16 cellular contexts compared by ENCODE assay signal in genomic region chr4:52143815-52144214, GRCh38.
"Had no signal": no experiment of that assay in that cellular context is flagged by ENCODE, and none has a peak within 500 bp of the region (broad histone marks: within the 10 kb centered on the region; RNA-seq: fewer than 3 reads in every experiment).

No MANE protein-coding gene starts in this region.

- H3K27ac ChIP-seq: adrenal gland, coronary artery, skin epidermis, VCaP had no signal

- H3K9me3 Mint-ChIP-seq: activated CD4-positive, alpha-beta memory T cell treated with anti-CD3 and anti-CD28 coated beads, Interleukin-2, amount 10 ng/mL, durations not matched to agents 7 days and 5 days; central memory CD8-positive, alpha-beta T cell; type B pancreatic cell had no signal

- H3K27ac Mint-ChIP-seq: activated CD4-positive, alpha-beta memory T cell treated with anti-CD3 and anti-CD28 coated beads, Interleukin-2, amount 10 ng/mL, durations not matched to agents 7 days and 5 days; activated T-cell treated with anti-CD3 and anti-CD28 coated beads, Interleukin-2, amount 50 U/mL, for 24 hours; natural killer cell treated with Interleukin-12 subunit alpha and Interleukin-12 subunit beta and Interleukin-15 and Interleukin-18, amount 100 ng/mL, for 72 hours; type B pancreatic cell had no signal

- H3K9me3 ChIP-seq: adrenal gland had no signal

- DNase-seq: activated CD4-positive, alpha-beta memory T cell treated with anti-CD3 and anti-CD28 coated beads, Interleukin-2, amount 10 ng/mL, durations not matched to agents 7 days and 5 days; activated naive CD4-positive, alpha-beta T cell treated with anti-CD3 and anti-CD28 coated beads, Interleukin-2, amount 50 U/mL, for 16 hours; activated T-cell treated with anti-CD3 and anti-CD28 coated beads, Interleukin-2, amount 50 U/mL, for 24 hours; adrenal gland; hypothalamus; kidney glomerular epithelial cell; mesenchymal stem cell; occipital lobe; stimulated activated CD4-positive, alpha-beta T cell treated with anti-CD3 and anti-CD28 coated beads, Interleukin-4, amount 100 ng/mL, for 24 hours; stimulated activated naive CD4-positive, alpha-beta T cell treated with Interleukin-2 at 50 U/mL for 16 hours had no signal

- H3K27me3 Mint-ChIP-seq: activated CD4-positive, alpha-beta memory T cell treated with anti-CD3 and anti-CD28 coated beads, Interleukin-2, amount 10 ng/mL, durations not matched to agents 7 days and 5 days; activated T-cell treated with anti-CD3 and anti-CD28 coated beads, Interleukin-2, amount 50 U/mL, for 24 hours; central memory CD8-positive, alpha-beta T cell; natural killer cell treated with Interleukin-12 subunit alpha and Interleukin-12 subunit beta and Interleukin-15 and Interleukin-18, amount 100 ng/mL, for 72 hours; type B pancreatic cell had no signal

- H3K4me3 ChIP-seq: adrenal gland, coronary artery, skin epidermis had no signal

- H3K36me3 ChIP-seq: adrenal gland had no signal

- H3K36me3 Mint-ChIP-seq: natural killer cell treated with Interleukin-12 subunit alpha and Interleukin-12 subunit beta and Interleukin-15 and Interleukin-18, amount 100 ng/mL, for 72 hours; type B pancreatic cell had no signal

- H3K4me1 ChIP-seq: adrenal gland had no signal

- H3K27me3 ChIP-seq: adrenal gland had no signal

- H3K4me3 Mint-ChIP-seq: activated CD4-positive, alpha-beta memory T cell treated with anti-CD3 and anti-CD28 coated beads, Interleukin-2, amount 10 ng/mL, durations not matched to agents 7 days and 5 days; activated T-cell treated with anti-CD3 and anti-CD28 coated beads, Interleukin-2, amount 50 U/mL, for 24 hours; central memory CD8-positive, alpha-beta T cell; natural killer cell treated with Interleukin-12 subunit alpha and Interleukin-12 subunit beta and Interleukin-15 and Interleukin-18, amount 100 ng/mL, for 72 hours; type B pancreatic cell had no signal

- H3K4me1 Mint-ChIP-seq: activated CD4-positive, alpha-beta memory T cell treated with anti-CD3 and anti-CD28 coated beads, Interleukin-2, amount 10 ng/mL, durations not matched to agents 7 days and 5 days; central memory CD8-positive, alpha-beta T cell had no signal
